ENCODE assay signal across 8 cellular contexts in genomic region chr12:53222170-53223005, GRCh38. TPM values are rescaled to one million over a fixed set of nuclear protein-coding genes. Genes with fewer than 3 reads are reported as not detected.
A peak's percentile ranks its signal among the peaks of the same experiment; 100 is the strongest.
DNase-seq lines count a peak whose midpoint lies in the region; ATAC-seq, FAIRE-seq and TF ChIP-seq lines count a peak whose summit lies in the region.

No MANE protein-coding gene starts in this region.

- peaks cover 36 to 57% of the 10 kb centered on the region in 2 donors for H3K4me1 ChIP-seq in thoracic aorta (ENCODE audit: control insufficient read depth in 1 of 2, low read depth in 2 of 2)

- no peaks in the 10 kb centered on the region for H3K27me3 Mint-ChIP-seq in T-helper 2 cell treated with Interferon-gamma antibody and Interleukin-4, amounts not matched to agents 5 μg/mL and 100 μg/mL, for 36 hours (ENCODE audit: low read depth)
- no peaks in the 10 kb centered on the region for H3K27me3 Mint-ChIP-seq in activated naive CD8-positive, alpha-beta T cell treated with anti-CD3 and anti-CD28 coated beads, Interleukin-2, amount 10 ng/mL, durations not matched to agents 7 days and 5 days

- H3K27ac ChIP-seq in layer of hippocampus (ENCODE audit: low read depth, low read length) (peak overlapping the region; percentile 94), thoracic aorta (peak overlapping the region; percentile 97 to 99)

- no peak for DNase-seq in T-helper 2 cell treated with Interferon-gamma antibody and Interleukin-4, amounts not matched to agents 5 μg/mL and 100 μg/mL, for 36 hours (ENCODE audit: low spot score)
- DNase-seq in T-helper 2 cell, result no peak
- peak; percentile 33 for DNase-seq in activated naive CD8-positive, alpha-beta T cell treated with anti-CD3 and anti-CD28 coated beads, Interleukin-2, amount 10 ng/mL, durations not matched to agents 7 days and 5 days
- DNase-seq in thoracic aorta (ENCODE audit: low spot score), result no peak
- DNase-seq in RCC 7860 (ENCODE audit: low spot score), result no peak
- no peak for DNase-seq in AML-193 (lab: John Stamatoyannopoulos, UW)
- no peak for DNase-seq in OCI-M1 (lab: John Stamatoyannopoulos, UW)

- H3K36me3 ChIP-seq in thoracic aorta, result peaks cover 3% of the 10 kb centered on the region

- H3K36me3 Mint-ChIP-seq in T-helper 2 cell treated with Interferon-gamma antibody and Interleukin-4, amounts not matched to agents 5 μg/mL and 100 μg/mL, for 36 hours (ENCODE audit: low read depth), result peaks cover 19% of the 10 kb centered on the region
- peaks cover 12% of the 10 kb centered on the region for H3K36me3 Mint-ChIP-seq in activated naive CD8-positive, alpha-beta T cell treated with anti-CD3 and anti-CD28 coated beads, Interleukin-2, amount 10 ng/mL, durations not matched to agents 7 days and 5 days

- POLR2A ChIA-PET in activated naive CD8-positive, alpha-beta T cell treated with anti-CD3 and anti-CD28 coated beads, Interleukin-2, amount 10 ng/mL, durations not matched to agents 7 days and 5 days (lab: Charles Lee), result interaction anchor here (1.4 to 2.3 kb wide), 2 partner anchors 14 to 29 kb away, joined by 3 to 8 read pairs; a partner anchor contains a TSS

- H3K27ac Mint-ChIP-seq in T-helper 2 cell treated with Interferon-gamma antibody and Interleukin-4, amounts not matched to agents 5 μg/mL and 100 μg/mL, for 36 hours, result peak overlapping the region; percentile 92
- peak overlapping the region; percentile 86 for H3K27ac Mint-ChIP-seq in activated naive CD8-positive, alpha-beta T cell treated with anti-CD3 and anti-CD28 coated beads, Interleukin-2, amount 10 ng/mL, durations not matched to agents 7 days and 5 days

- peak overlapping the region; percentile 81 for H3K4me3 Mint-ChIP-seq in T-helper 2 cell treated with Interferon-gamma antibody and Interleukin-4, amounts not matched to agents 5 μg/mL and 100 μg/mL, for 36 hours
- peak overlapping the region; percentile 80 for H3K4me3 Mint-ChIP-seq in activated naive CD8-positive, alpha-beta T cell treated with anti-CD3 and anti-CD28 coated beads, Interleukin-2, amount 10 ng/mL, durations not matched to agents 7 days and 5 days

- no peaks in the 10 kb centered on the region for H3K27me3 ChIP-seq in layer of hippocampus (ENCODE audit: control insufficient read depth, insufficient read depth, low read length)
- no peaks in the 10 kb centered on the region for H3K27me3 ChIP-seq in thoracic aorta (replicated peaks; ENCODE audit: insufficient read depth)

- no peaks in the 10 kb centered on the region for H3K9me3 Mint-ChIP-seq in T-helper 2 cell treated with Interferon-gamma antibody and Interleukin-4, amounts not matched to agents 5 μg/mL and 100 μg/mL, for 36 hours
- H3K9me3 Mint-ChIP-seq in activated naive CD8-positive, alpha-beta T cell treated with anti-CD3 and anti-CD28 coated beads, Interleukin-2, amount 10 ng/mL, durations not matched to agents 7 days and 5 days, result no peaks in the 10 kb centered on the region

- no peaks in the 10 kb centered on the region for H3K9me3 ChIP-seq in thoracic aorta

- H3K4me3 ChIP-seq in thoracic aorta, result peak overlapping the region; percentile 82

- no peak for TF ChIP-seq CTCF in thoracic aorta (IDR thresholded peaks at IDR 0.05)

- no peak for ATAC-seq in activated naive CD8-positive, alpha-beta T cell treated with anti-CD3 and anti-CD28 coated beads, Interleukin-2, amount 10 ng/mL, durations not matched to agents 7 days and 5 days (ENCODE audit: low read depth)
- no peak for ATAC-seq in thoracic aorta (ENCODE audit: insufficient number of reproducible peaks, low FRiP score, low read depth)

- FAIRE-seq in RCC 7860 (lab: Jason Lieb, UNC), result no peak

- H3K4me1 Mint-ChIP-seq in T-helper 2 cell treated with Interferon-gamma antibody and Interleukin-4, amounts not matched to agents 5 μg/mL and 100 μg/mL, for 36 hours (ENCODE audit: low read depth), result peaks cover 49% of the 10 kb centered on the region
- H3K4me1 Mint-ChIP-seq in activated naive CD8-positive, alpha-beta T cell treated with anti-CD3 and anti-CD28 coated beads, Interleukin-2, amount 10 ng/mL, durations not matched to agents 7 days and 5 days, result peaks cover 58% of the 10 kb centered on the region

RNA-seq across cellular contexts. Expression of gene RARG, which starts 9.6 kb away (rescaled TPM):
- 10 to 100 TPM; 38.1 to 40.3 TPM for total RNA-seq in activated naive CD8-positive, alpha-beta T cell treated with anti-CD3 and anti-CD28 coated beads, Interleukin-2, amount 10 ng/mL, durations not matched to agents 7 days and 5 days
- total RNA-seq in thoracic aorta, result 10 to 100 TPM; 25.7 to 37.5 TPM

RNA-seq across cellular contexts. Expression of gene ITGB7, which starts 15.3 kb away (rescaled TPM):
- 100 to 1,000 TPM; 415 to 420 TPM for total RNA-seq in activated naive CD8-positive, alpha-beta T cell treated with anti-CD3 and anti-CD28 coated beads, Interleukin-2, amount 10 ng/mL, durations not matched to agents 7 days and 5 days
- 1 to 10 TPM; 2.1 to 8.3 TPM for total RNA-seq in thoracic aorta

RNA-seq across cellular contexts. Expression of gene CSAD, which starts 41.7 kb away (rescaled TPM):
- 10 to 100 TPM; 28.1 to 38.3 TPM for total RNA-seq in activated naive CD8-positive, alpha-beta T cell treated with anti-CD3 and anti-CD28 coated beads, Interleukin-2, amount 10 ng/mL, durations not matched to agents 7 days and 5 days
- total RNA-seq in thoracic aorta, result 10 to 100 TPM; 70.8 to 89.5 TPM

RNA-seq across cellular contexts. Expression of gene ZNF740, which starts 41.9 kb away (rescaled TPM):
- total RNA-seq in activated naive CD8-positive, alpha-beta T cell treated with anti-CD3 and anti-CD28 coated beads, Interleukin-2, amount 10 ng/mL, durations not matched to agents 7 days and 5 days, result 10 to 100 TPM; 53.6 to 60.2 TPM
- total RNA-seq in thoracic aorta, result 10 to 100 TPM; 22.2 to 28.4 TPM

RNA-seq across cellular contexts. Expression of gene ESPL1, which starts 45.7 kb away (rescaled TPM):
- total RNA-seq in activated naive CD8-positive, alpha-beta T cell treated with anti-CD3 and anti-CD28 coated beads, Interleukin-2, amount 10 ng/mL, durations not matched to agents 7 days and 5 days, result 10 to 100 TPM; 90.5 to 91.0 TPM
- under 1 TPM; 0.78 to 0.95 TPM for total RNA-seq in thoracic aorta

Comparison
In these comparisons a context has a peak if more than half of its experiments do, and no peak if none do; other contexts are left out.
1. RNA of gene ITGB7, which starts 15.3 kb away (total RNA-seq): 415 to 420 TPM in activated naive CD8-positive, alpha-beta T cell treated with anti-CD3 and anti-CD28 coated beads, Interleukin-2, amount 10 ng/mL, durations not matched to agents 7 days and 5 days; 2.1 to 8.3 TPM in thoracic aorta; every median in the first group is over 10 times any median in the second.